ENCODE assay signal across 9 cellular contexts in the genomic region with DNA sequence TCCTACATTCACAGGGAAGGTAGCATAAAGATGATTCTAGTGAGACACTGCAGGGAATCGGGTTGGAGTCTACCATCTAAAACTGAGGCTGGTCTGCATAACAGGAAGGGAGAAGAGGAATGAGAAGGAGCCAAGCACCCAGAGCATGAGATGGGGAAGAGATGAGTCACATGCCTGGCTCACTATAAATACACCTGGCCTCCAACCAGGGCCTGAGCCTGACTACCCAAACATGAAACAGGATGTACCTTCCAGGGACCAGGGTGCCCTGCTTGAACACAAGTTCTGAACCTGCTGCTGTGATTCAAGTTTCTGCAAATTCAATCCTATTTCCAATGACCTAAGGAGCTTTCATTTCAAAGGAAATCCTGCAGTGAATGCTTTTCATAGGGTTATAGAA. TPM values are rescaled to one million over a fixed set of nuclear protein-coding genes. Genes with fewer than 3 reads are reported as not detected.
A peak's percentile ranks its signal among the peaks of the same experiment; 100 is the strongest.
DNase-seq lines count a peak whose midpoint lies in the region; ATAC-seq and TF ChIP-seq lines count a peak whose summit lies in the region.
"Had no signal": no experiment of that assay in that cellular context is flagged by ENCODE, and none has a peak within 500 bp of the region (broad histone marks: within the 10 kb centered on the region; RNA-seq: fewer than 3 reads in every experiment).

No MANE protein-coding gene starts in this region.

- intact Hi-C loops in MCF 10A (cut with micrococcal nuclease): no loop called here
- intact Hi-C loops in breast epithelium (cut with DNase I; ENCODE audit: low total_unique reads): no loop called here
- intact Hi-C loops in tibial artery (cut with DNase I; ENCODE audit: low total_unique reads): no loop called here

- H3K4me1 Mint-ChIP-seq in MCF 10A (ENCODE audit: insufficient read depth, unreplicated experiment): peaks cover 31% of the 10 kb centered on the region

- H3K27ac ChIP-seq in breast epithelium (no peak overlapping the region), tibial artery (peak overlapping the region; percentile 57 to 59)

- peak overlapping the region; percentile 76 for H3K27ac Mint-ChIP-seq in MCF 10A (ENCODE audit: low read depth, unreplicated experiment)

- H3K27me3 ChIP-seq in breast epithelium: no peaks in the 10 kb centered on the region
- H3K27me3 ChIP-seq in tibial artery: no peaks in the 10 kb centered on the region

- H3K4me3 Mint-ChIP-seq in MCF 10A (ENCODE audit: unreplicated experiment): no peak overlapping the region

- no peak for TF ChIP-seq POLR2A in breast epithelium (IDR thresholded peaks at IDR 0.05)

- TF ChIP-seq CTCF in MCF 10A (IDR thresholded peaks at IDR 0.05; ENCODE audit: unreplicated experiment) (no peak), breast epithelium (IDR thresholded peaks at IDR 0.05) (no peak), choroid plexus epithelial cell (conservative IDR thresholded peaks at IDR 0.05; ENCODE audit: low read depth, low read length) (no peak), tibial artery (IDR thresholded peaks at IDR 0.05) (no peak)

- BruUV-seq in MCF 10A (replicated peaks; lab: Mats Ljungman, UMichigan): no TSS peak

- CTCF ChIA-PET in MCF 10A (lab: Yijun Ruan, JAX): no interaction called here

- peaks cover 7% of the 10 kb centered on the region for H3K9me3 Mint-ChIP-seq in MCF 10A (ENCODE audit: unreplicated experiment)
- H3K9me3 Mint-ChIP-seq: CD4-positive, CD25-positive, alpha-beta regulatory T cell had no signal

- H3K4me3 ChIP-seq in breast epithelium (no peak overlapping the region), choroid plexus epithelial cell (ENCODE audit: low read depth, low read length) (no peak overlapping the region), tibial artery (no peak overlapping the region)

- no peaks in the 10 kb centered on the region for H3K27me3 Mint-ChIP-seq in MCF 10A (ENCODE audit: insufficient read depth, unreplicated experiment)
- H3K27me3 Mint-ChIP-seq: CD4-positive, CD25-positive, alpha-beta regulatory T cell had no signal

- H3K9me3 ChIP-seq in breast epithelium (no peaks in the 10 kb centered on the region), tibial artery (no peaks in the 10 kb centered on the region)

- H3K36me3 ChIP-seq in breast epithelium (no peaks in the 10 kb centered on the region), tibial artery (no peaks in the 10 kb centered on the region)

- POLR2A ChIA-PET in MCF 10A (lab: Yijun Ruan, JAX): no interaction called here

- peak; percentile 73 for ATAC-seq in HG03457 (IDR thresholded peaks at IDR 0.05; ENCODE audit: unreplicated experiment)
- no peak for ATAC-seq in GM18511 (IDR thresholded peaks at IDR 0.05; ENCODE audit: unreplicated experiment)

- H3K4me1 ChIP-seq in breast epithelium (no peaks in the 10 kb centered on the region), tibial artery (peaks cover 0 to 48% (median 6%) of the 10 kb centered on the region in 4 donors)

- H3K36me3 Mint-ChIP-seq in MCF 10A (ENCODE audit: insufficient read depth, unreplicated experiment): peaks cover 17% of the 10 kb centered on the region

- DNase-seq in MCF 10A (ENCODE audit: unreplicated experiment) (peak; percentile 75), breast epithelium (ENCODE audit: low spot score in 2 of 2) (no peak), choroid plexus epithelial cell (ENCODE audit: low read depth) (peak; percentile 32), tibial artery (peak; percentile 30 to 66), NCI-H2171 treated with DMSO at 0.1 percent for 48 hours (lab: John Stamatoyannopoulos, UW) (no peak), Kasumi-1 (lab: John Stamatoyannopoulos, UW) (no peak)

RNA-seq across cellular contexts. Expression of gene CD99L2, which starts 24.9 kb away (rescaled TPM):
- total RNA-seq in MCF 10A (2022): 37.6 and 42.4 TPM in 2 replicates
- total RNA-seq in breast epithelium: 10 to 100 TPM; 28.1 to 81.4 (median 32.1) TPM

Comparison
In these comparisons a context has a peak if more than half of its experiments do, and no peak if none do; other contexts are left out.
1. DNase-seq: peak in MCF 10A (single experiment), choroid plexus epithelial cell (single experiment) and tibial artery (2 of 2); none in breast epithelium (0 of 2), NCI-H2171 treated with DMSO at 0.1 percent for 48 hours (single experiment) and Kasumi-1 (0 of 2).
2. H3K27ac ChIP-seq: peak in tibial artery (2 of 2); none in breast epithelium (0 of 2).